ENCODE assay signal across 15 cellular contexts in genomic region chr6:142408409-142408808, GRCh38.
DNase-seq lines count a peak whose midpoint lies in the region; TF ChIP-seq lines count a peak whose summit lies in the region.
"Had no signal": no experiment of that assay in that cellular context is flagged by ENCODE, and none has a peak within 500 bp of the region (broad histone marks: within the 10 kb centered on the region; RNA-seq: fewer than 3 reads in every experiment).

No MANE protein-coding gene starts in this region.

- H3K9me2 ChIP-seq in hepatocyte (replicated peaks; ENCODE audit: insufficient read depth): no peaks in the 10 kb centered on the region

- H3K27ac ChIP-seq in hepatocyte: peak overlapping the region; percentile 29
- H3K27ac ChIP-seq: upper lobe of right lung had no signal

- DNase-seq in AG10803 (ENCODE audit: low read depth) (peak; percentile 37), NAMALWA (ENCODE audit: low spot score) (peak; percentile 24), dermis blood vessel endothelial cell (peak; percentile 44), hepatocyte (ENCODE audit: low spot score) (no peak), D341Med (ENCODE audit: low spot score) (no peak), NCI-H510A treated with DMSO at 0.1 percent for 48 hours (lab: John Stamatoyannopoulos, UW) (no peak), NCI-H69 (lab: John Stamatoyannopoulos, UW) (no peak), NCI-H1436 (lab: John Stamatoyannopoulos, UW) (no peak)
- DNase-seq: activated CD4-positive, alpha-beta T cell treated with anti-CD3 and anti-CD28 coated beads for 4 hours; activated CD8-positive, alpha-beta memory T cell treated with anti-CD3 and anti-CD28 coated beads, Interleukin-2, amount 10 ng/mL, durations not matched to agents 7 days and 5 days; COR-L47; cortex of kidney; NCI-H2029; occipital lobe; upper lobe of right lung had no signal

- H3K4me3 ChIP-seq in AG10803 (ENCODE audit: low read length) (no peak overlapping the region), hepatocyte (no peak overlapping the region)
- H3K4me3 ChIP-seq: upper lobe of right lung had no signal

- no peaks in the 10 kb centered on the region for H3K27me3 ChIP-seq in hepatocyte
- H3K27me3 ChIP-seq: upper lobe of right lung had no signal

- no peaks in the 10 kb centered on the region for H4K20me1 ChIP-seq in hepatocyte (ENCODE audit: insufficient read depth, poor library complexity, severe bottlenecking)

- no peaks in the 10 kb centered on the region for H3K79me2 ChIP-seq in hepatocyte

- no peaks in the 10 kb centered on the region for H3K9me3 ChIP-seq in hepatocyte (ENCODE audit: low read depth)
- H3K9me3 ChIP-seq: upper lobe of right lung had no signal

- TF ChIP-seq CTCF in AG10803 (conservative IDR thresholded peaks at IDR 0.05; ENCODE audit: low read length) (peak; percentile 28), hepatocyte (IDR thresholded peaks at IDR 0.05; ENCODE audit: poor library complexity) (no peak)

- peaks cover 23% of the 10 kb centered on the region for H3K4me1 ChIP-seq in hepatocyte (ENCODE audit: insufficient read depth)
- H3K4me1 ChIP-seq: upper lobe of right lung had no signal

- no peak overlapping the region for H2AFZ ChIP-seq in hepatocyte

- no peaks in the 10 kb centered on the region for H3K36me3 ChIP-seq in hepatocyte (replicated peaks; ENCODE audit: insufficient read depth, low read depth)
- H3K36me3 ChIP-seq: upper lobe of right lung had no signal

- no peak overlapping the region for H3K4me2 ChIP-seq in hepatocyte

Comparison
In these comparisons a context has a peak if more than half of its experiments do, and no peak if none do; other contexts are left out.
1. DNase-seq: peak in AG10803 (single experiment), NAMALWA (single experiment) and dermis blood vessel endothelial cell (single experiment); none in hepatocyte (single experiment), D341Med (single experiment), NCI-H510A treated with DMSO at 0.1 percent for 48 hours (single experiment), NCI-H69 (single experiment) and NCI-H1436 (single experiment).